In genomic region chr2:84839851-84840250, GRCh38 we compare ENCODE assay signal across 19 cellular contexts. TPM values are rescaled to one million over a fixed set of nuclear protein-coding genes. Genes with fewer than 3 reads are reported as not detected.
DNase-seq lines count a peak whose midpoint lies in the region; ATAC-seq and TF ChIP-seq lines count a peak whose summit lies in the region.
"Had no signal": no experiment of that assay in that cellular context is flagged by ENCODE, and none has a peak within 500 bp of the region (broad histone marks: within the 10 kb centered on the region; RNA-seq: fewer than 3 reads in every experiment).

No MANE protein-coding gene starts in this region.

- peaks cover 83% of the 10 kb centered on the region for H3K36me3 Mint-ChIP-seq in activated T-helper 2 cell treated with anti-CD3 and anti-CD28 coated beads, Interferon-gamma antibody, Interleukin-2, Interleukin-4, amounts not matched to agents 10 μg/mL and 5 μg/mL and 100 μg/mL, durations not matched to agents 14 hours and 24 hours and 36 hours (ENCODE audit: low read depth)
- H3K36me3 Mint-ChIP-seq in stimulated activated effector memory CD8-positive, alpha-beta T cell treated with anti-CD3 and anti-CD28 coated beads, Interleukin-12 subunit alpha, Interleukin-12 subunit beta, amount 100 ng/mL, for 72 hours, result peaks cover 8% of the 10 kb centered on the region

- intact Hi-C loops in cardiac septum (cut with DNase I) (no loop called here), heart right ventricle (cut with DNase I) (no loop called here)
- intact Hi-C loops in activated T-helper 2 cell treated with anti-CD3 and anti-CD28 coated beads, Interferon-gamma antibody, Interleukin-2, Interleukin-4, amounts not matched to agents 10 μg/mL and 5 μg/mL and 100 μg/mL, durations not matched to agents 14 hours and 24 hours and 36 hours (cut with micrococcal nuclease), result no loop called here

- 75 to 79% methylated on average over 4 of the region's 4 CpGs for WGBS in heart right ventricle, 2 donors

- H3K4me3 Mint-ChIP-seq in activated T-helper 2 cell treated with anti-CD3 and anti-CD28 coated beads, Interferon-gamma antibody, Interleukin-2, Interleukin-4, amounts not matched to agents 10 μg/mL and 5 μg/mL and 100 μg/mL, durations not matched to agents 14 hours and 24 hours and 36 hours (ENCODE audit: low read depth), result peak overlapping the region; percentile 59
- peak overlapping the region; percentile 10 for H3K4me3 Mint-ChIP-seq in stimulated activated effector memory CD8-positive, alpha-beta T cell treated with anti-CD3 and anti-CD28 coated beads, Interleukin-12 subunit alpha, Interleukin-12 subunit beta, amount 100 ng/mL, for 72 hours

- H3K9me3 ChIP-seq in heart right ventricle, result peaks cover 0 to 29% (median 11%) of the 10 kb centered on the region in 11 donors
- H3K9me3 ChIP-seq: neutrophil had no signal

- no peak overlapping the region for H3K4me3 ChIP-seq in heart right ventricle
- H3K4me3 ChIP-seq: coronary artery, upper lobe of left lung had no signal

- in situ Hi-C loops in SK-MEL-5 (cut with HindIII; ENCODE audit: low pct_unique_long_range_greater_than_20kb, low sequenced_read_pairs), result loop anchor here (10.0 kb wide), 1 partner anchor 55 kb away; no protein-coding TSS in a partner anchor

- peaks cover 20% of the 10 kb centered on the region for H3K9me3 Mint-ChIP-seq in activated T-helper 2 cell treated with anti-CD3 and anti-CD28 coated beads, Interferon-gamma antibody, Interleukin-2, Interleukin-4, amounts not matched to agents 10 μg/mL and 5 μg/mL and 100 μg/mL, durations not matched to agents 14 hours and 24 hours and 36 hours
- peaks cover 6% of the 10 kb centered on the region for H3K9me3 Mint-ChIP-seq in stimulated activated effector memory CD8-positive, alpha-beta T cell treated with anti-CD3 and anti-CD28 coated beads, Interleukin-12 subunit alpha, Interleukin-12 subunit beta, amount 100 ng/mL, for 72 hours

- H3K27ac Mint-ChIP-seq in activated T-helper 2 cell treated with anti-CD3 and anti-CD28 coated beads, Interferon-gamma antibody, Interleukin-2, Interleukin-4, amounts not matched to agents 10 μg/mL and 5 μg/mL and 100 μg/mL, durations not matched to agents 14 hours and 24 hours and 36 hours, result no peak overlapping the region
- H3K27ac Mint-ChIP-seq in stimulated activated effector memory CD8-positive, alpha-beta T cell treated with anti-CD3 and anti-CD28 coated beads, Interleukin-12 subunit alpha, Interleukin-12 subunit beta, amount 100 ng/mL, for 72 hours, result peak overlapping the region; percentile 58

- no peaks in the 10 kb centered on the region for H3K27me3 ChIP-seq in heart right ventricle
- H3K27me3 ChIP-seq: brain microvascular endothelial cell, upper lobe of left lung had no signal

- H3K27me3 Mint-ChIP-seq in activated T-helper 2 cell treated with anti-CD3 and anti-CD28 coated beads, Interferon-gamma antibody, Interleukin-2, Interleukin-4, amounts not matched to agents 10 μg/mL and 5 μg/mL and 100 μg/mL, durations not matched to agents 14 hours and 24 hours and 36 hours (ENCODE audit: low read depth), result no peaks in the 10 kb centered on the region

- ATAC-seq in heart right ventricle, result no peak
- no peak for ATAC-seq in stimulated activated effector memory CD8-positive, alpha-beta T cell treated with anti-CD3 and anti-CD28 coated beads, Interleukin-12 subunit alpha, Interleukin-12 subunit beta, amount 100 ng/mL, for 72 hours
- no peak for ATAC-seq in HG03469 (IDR thresholded peaks at IDR 0.05; ENCODE audit: unreplicated experiment)
- ATAC-seq: left lobe of liver had no signal

- peaks cover 48% of the 10 kb centered on the region for H3K4me1 Mint-ChIP-seq in activated T-helper 2 cell treated with anti-CD3 and anti-CD28 coated beads, Interferon-gamma antibody, Interleukin-2, Interleukin-4, amounts not matched to agents 10 μg/mL and 5 μg/mL and 100 μg/mL, durations not matched to agents 14 hours and 24 hours and 36 hours (ENCODE audit: low read depth)
- H3K4me1 Mint-ChIP-seq in stimulated activated effector memory CD8-positive, alpha-beta T cell treated with anti-CD3 and anti-CD28 coated beads, Interleukin-12 subunit alpha, Interleukin-12 subunit beta, amount 100 ng/mL, for 72 hours, result peaks cover 50% of the 10 kb centered on the region

- TF ChIP-seq CTCF in heart right ventricle (IDR thresholded peaks at IDR 0.05), result no peak

- H3K4me1 ChIP-seq in heart right ventricle, result peaks cover 0 to 9% (median 0%) of the 10 kb centered on the region in 9 donors
- H3K4me1 ChIP-seq: upper lobe of left lung had no signal

- DNase-seq in cardiac septum (ENCODE audit: low spot score), result peak; percentile 39
- DNase-seq in heart right ventricle, result no peak
- peak; percentile 52 for DNase-seq in SK-MEL-5 (ENCODE audit: low read depth, low spot score)
- no peak for DNase-seq in activated T-helper 2 cell treated with anti-CD3 and anti-CD28 coated beads, Interferon-gamma antibody, Interleukin-2, Interleukin-4, amounts not matched to agents 10 μg/mL and 5 μg/mL and 100 μg/mL, durations not matched to agents 14 hours and 24 hours and 36 hours (ENCODE audit: low spot score)
- DNase-seq in stimulated activated effector memory CD8-positive, alpha-beta T cell treated with anti-CD3 and anti-CD28 coated beads, Interleukin-12 subunit alpha, Interleukin-12 subunit beta, amount 100 ng/mL, for 72 hours (ENCODE audit: low spot score in 2 of 2), result no peak
- no peak for DNase-seq in iPS-NIHi11 (ENCODE audit: low spot score)
- DNase-seq: AML-193; brain microvascular endothelial cell; KBM-7; NCI-H1694; NCI-H69; small intestine; stimulated activated CD4-positive, alpha-beta T cell treated with anti-CD3 and anti-CD28 coated beads, Interleukin-4, amount 100 ng/mL, for 1 hour; upper lobe of left lung had no signal

- peak overlapping the region in 1 of 10 donors; percentile 22 for H3K27ac ChIP-seq in heart right ventricle
- H3K27ac ChIP-seq: brain microvascular endothelial cell, coronary artery, neutrophil, RWPE1, upper lobe of left lung had no signal

- H3K36me3 ChIP-seq in heart right ventricle, result no peaks in the 10 kb centered on the region
- H3K36me3 ChIP-seq: brain microvascular endothelial cell, neutrophil, upper lobe of left lung had no signal

RNA-seq across cellular contexts. Expression of gene TRABD2A, which starts 41.0 kb away (rescaled TPM):
- total RNA-seq in cardiac septum (0.54 TPM), heart right ventricle (1 to 10 TPM in 3 of 10 donors, under 1 TPM in 7; 0.34 to 2.0 (median 0.55) TPM)
- 1 to 10 TPM in 1 of 2 donors, under 1 TPM in 1; 0.97 to 1.5 TPM for polyA plus RNA-seq in heart right ventricle
- 0.98 and 2.9 TPM in 2 replicates for total RNA-seq in SK-MEL-5 (2014; rRNA removed; shearing (Covaris generic))
- polyA plus RNA-seq in SK-MEL-5 (2015; cell fraction: cytosol; rRNA removed), result 0.37 and 0.87 TPM in 2 replicates
- polyA plus RNA-seq in SK-MEL-5 (2015; cell fraction: nucleus; rRNA removed), result 0.18 and 2.4 TPM in 2 replicates
- 67.9 and 71.2 TPM in 2 replicates for total RNA-seq in activated T-helper 2 cell treated with anti-CD3 and anti-CD28 coated beads, Interferon-gamma antibody, Interleukin-2, Interleukin-4, amounts not matched to agents 10 μg/mL and 5 μg/mL and 100 μg/mL, durations not matched to agents 14 hours and 24 hours and 36 hours

Comparison
In these comparisons a context has a peak if more than half of its experiments do, and no peak if none do; other contexts are left out.
1. DNase-seq: peak in cardiac septum (single experiment) and SK-MEL-5 (single experiment); none in heart right ventricle (0 of 2), activated T-helper 2 cell treated with anti-CD3 and anti-CD28 coated beads, Interferon-gamma antibody, Interleukin-2, Interleukin-4, amounts not matched to agents 10 μg/mL and 5 μg/mL and 100 μg/mL, durations not matched to agents 14 hours and 24 hours and 36 hours (single experiment), stimulated activated effector memory CD8-positive, alpha-beta T cell treated with anti-CD3 and anti-CD28 coated beads, Interleukin-12 subunit alpha, Interleukin-12 subunit beta, amount 100 ng/mL, for 72 hours (0 of 2) and iPS-NIHi11 (single experiment).
2. RNA of gene TRABD2A, which starts 41.0 kb away (total RNA-seq): 67.9 to 71.2 TPM in activated T-helper 2 cell treated with anti-CD3 and anti-CD28 coated beads, Interferon-gamma antibody, Interleukin-2, Interleukin-4, amounts not matched to agents 10 μg/mL and 5 μg/mL and 100 μg/mL, durations not matched to agents 14 hours and 24 hours and 36 hours; 0.98 to 2.9 TPM in SK-MEL-5, 0.34 to 2.0 TPM in heart right ventricle and 0.54 TPM in cardiac septum (single experiment); every median in the first group is over 10 times any median in the second.